Comparison of ENCODE assay signal across 1 cellular context in genomic region chr1:197775282-197776262, GRCh38.
TF ChIP-seq lines count a peak whose summit lies in the region.

DENND1B (minus strand) TSS chr1:197775480; CDS start chr1:197775155, 325 bp downstream.

TF ChIP-seq in HEK293, 187 proteins besides CTCF, POLR2A, EP300 and RAD21 (continued from another document and continues in another):
- TF ChIP-seq ZBTB11 (tag by site-specific recombination; conservative IDR thresholded peaks at IDR 0.05; ENCODE audit: low read depth): no peak; the same call in none of the 2 replicates
- no peak for TF ChIP-seq ZNF596 (tag by site-specific recombination; IDR thresholded peaks at IDR 0.05)
- no peak; the same call in 1 of the 2 replicates for TF ChIP-seq ZBTB10 (tag by site-specific recombination; IDR thresholded peaks at IDR 0.05)
- TF ChIP-seq, protein P1, sequence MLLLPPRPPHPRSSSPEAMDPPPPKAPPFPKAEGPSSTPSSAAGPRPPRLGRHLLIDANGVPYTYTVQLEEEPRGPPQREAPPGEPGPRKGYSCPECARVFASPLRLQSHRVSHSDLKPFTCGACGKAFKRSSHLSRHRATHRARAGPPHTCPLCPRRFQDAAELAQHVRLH (tag by site-specific recombination; IDR thresholded peaks at IDR 0.05): no peak
- TF ChIP-seq ZNF157 (tag by site-specific recombination; IDR thresholded peaks at IDR 0.05): no peak
- TF ChIP-seq ZNF555 (tag by site-specific recombination; conservative IDR thresholded peaks at IDR 0.05): no peak
- TF ChIP-seq, protein P2, sequence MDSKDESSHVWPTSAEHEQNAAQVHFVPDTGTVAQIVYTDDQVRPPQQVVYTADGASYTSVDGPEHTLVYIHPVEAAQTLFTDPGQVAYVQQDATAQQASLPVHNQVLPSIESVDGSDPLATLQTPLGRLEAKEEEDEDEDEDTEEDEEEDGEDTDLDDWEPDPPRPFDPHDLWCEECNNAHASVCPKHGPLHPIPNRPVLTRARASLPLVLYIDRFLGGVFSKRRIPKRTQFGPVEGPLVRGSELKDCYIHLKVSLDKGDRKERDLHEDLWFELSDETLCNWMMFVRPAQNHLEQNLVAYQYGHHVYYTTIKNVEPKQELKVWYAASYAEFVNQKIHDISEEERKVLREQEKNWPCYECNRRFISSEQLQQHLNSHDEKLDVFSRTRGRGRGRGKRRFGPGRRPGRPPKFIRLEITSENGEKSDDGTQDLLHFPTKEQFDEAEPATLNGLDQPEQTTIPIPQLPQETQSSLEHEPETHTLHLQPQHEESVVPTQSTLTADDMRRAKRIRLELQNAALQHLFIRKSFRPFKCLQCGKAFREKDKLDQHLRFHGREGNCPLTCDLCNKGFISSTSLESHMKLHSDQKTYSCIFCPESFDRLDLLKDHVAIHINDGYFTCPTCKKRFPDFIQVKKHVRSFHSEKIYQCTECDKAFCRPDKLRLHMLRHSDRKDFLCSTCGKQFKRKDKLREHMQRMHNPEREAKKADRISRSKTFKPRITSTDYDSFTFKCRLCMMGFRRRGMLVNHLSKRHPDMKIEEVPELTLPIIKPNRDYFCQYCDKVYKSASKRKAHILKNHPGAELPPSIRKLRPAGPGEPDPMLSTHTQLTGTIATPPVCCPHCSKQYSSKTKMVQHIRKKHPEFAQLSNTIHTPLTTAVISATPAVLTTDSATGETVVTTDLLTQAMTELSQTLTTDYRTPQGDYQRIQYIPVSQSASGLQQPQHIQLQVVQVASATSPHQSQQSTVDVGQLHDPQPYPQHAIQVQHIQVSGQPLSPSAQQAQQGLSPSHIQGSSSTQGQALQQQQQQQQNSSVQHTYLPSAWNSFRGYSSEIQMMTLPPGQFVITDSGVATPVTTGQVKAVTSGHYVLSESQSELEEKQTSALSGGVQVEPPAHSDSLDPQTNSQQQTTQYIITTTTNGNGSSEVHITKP (tag by site-specific recombination; IDR thresholded peaks at IDR 0.05): peak; percentile 98
- no peak for TF ChIP-seq ZNF132 (tag by site-specific recombination; IDR thresholded peaks at IDR 0.05; ENCODE audit: borderline replicate concordance)
- TF ChIP-seq GLI4 (tag by site-specific recombination; IDR thresholded peaks at IDR 0.05): no peak
- no peak for TF ChIP-seq ZFP69B (tag by site-specific recombination; IDR thresholded peaks at IDR 0.05)
- TF ChIP-seq ZNF394 (tag by site-specific recombination; IDR thresholded peaks at IDR 0.05; ENCODE audit: borderline replicate concordance): no peak
- TF ChIP-seq ZNF302 (tag by site-specific recombination; IDR thresholded peaks at IDR 0.05; ENCODE audit: low read depth): no peak
- no peak for TF ChIP-seq TCF7L2 (IDR thresholded peaks at IDR 0.05; ENCODE audit: borderline replicate concordance, low read depth, low read length)
- TF ChIP-seq ZNF670 (tag by site-specific recombination; IDR thresholded peaks at IDR 0.05; ENCODE audit: low read depth): no peak
- TF ChIP-seq ZNF391 (tag by site-specific recombination; IDR thresholded peaks at IDR 0.05; ENCODE audit: borderline replicate concordance, low read depth): no peak
- TF ChIP-seq ZNF624 (tag by site-specific recombination; IDR thresholded peaks at IDR 0.05): no peak
- TF ChIP-seq ZBTB26 (tag by site-specific recombination; optimal IDR thresholded peaks at IDR 0.05): peak; percentile 96
- 0 out of 2 replicates have a peak, but pooled peaks have one; percentile 7 for TF ChIP-seq BCL11B (tag by site-specific recombination; IDR thresholded peaks at IDR 0.05; ENCODE audit: low read depth)
- TF ChIP-seq ZNF10 (tag by site-specific recombination; IDR thresholded peaks at IDR 0.05): peak; percentile 30; the same call in 1 of the 2 replicates
- TF ChIP-seq ZNF510 (tag by site-specific recombination; IDR thresholded peaks at IDR 0.05; ENCODE audit: insufficient replicate concordance): no peak
- no peak for TF ChIP-seq RBAK (tag by site-specific recombination; IDR thresholded peaks at IDR 0.05)
- no peak for TF ChIP-seq ATF2 (tag by site-specific recombination; IDR thresholded peaks at IDR 0.05; ENCODE audit: low read depth)
- no peak for TF ChIP-seq ELK4 (IDR thresholded peaks at IDR 0.05; ENCODE audit: borderline replicate concordance, low read depth, low read length)
- TF ChIP-seq ZNF274 (IDR thresholded peaks at IDR 0.05; ENCODE audit: low read length): no peak
- TF ChIP-seq ZNF274 (tag by site-specific recombination; IDR thresholded peaks at IDR 0.05; ENCODE audit: borderline replicate concordance): no peak
- no peak for TF ChIP-seq YY1 (tag by site-specific recombination; IDR thresholded peaks at IDR 0.05)
- no peak for TF ChIP-seq ZNF791 (tag by site-specific recombination; IDR thresholded peaks at IDR 0.05)
- no peak for TF ChIP-seq ZNF626 (tag by site-specific recombination; IDR thresholded peaks at IDR 0.05)
- no peak for TF ChIP-seq ZNF223 (tag by site-specific recombination; IDR thresholded peaks at IDR 0.05)
- TF ChIP-seq ZNF114 (tag by site-specific recombination; IDR thresholded peaks at IDR 0.05): no peak
- TF ChIP-seq, protein P3, sequence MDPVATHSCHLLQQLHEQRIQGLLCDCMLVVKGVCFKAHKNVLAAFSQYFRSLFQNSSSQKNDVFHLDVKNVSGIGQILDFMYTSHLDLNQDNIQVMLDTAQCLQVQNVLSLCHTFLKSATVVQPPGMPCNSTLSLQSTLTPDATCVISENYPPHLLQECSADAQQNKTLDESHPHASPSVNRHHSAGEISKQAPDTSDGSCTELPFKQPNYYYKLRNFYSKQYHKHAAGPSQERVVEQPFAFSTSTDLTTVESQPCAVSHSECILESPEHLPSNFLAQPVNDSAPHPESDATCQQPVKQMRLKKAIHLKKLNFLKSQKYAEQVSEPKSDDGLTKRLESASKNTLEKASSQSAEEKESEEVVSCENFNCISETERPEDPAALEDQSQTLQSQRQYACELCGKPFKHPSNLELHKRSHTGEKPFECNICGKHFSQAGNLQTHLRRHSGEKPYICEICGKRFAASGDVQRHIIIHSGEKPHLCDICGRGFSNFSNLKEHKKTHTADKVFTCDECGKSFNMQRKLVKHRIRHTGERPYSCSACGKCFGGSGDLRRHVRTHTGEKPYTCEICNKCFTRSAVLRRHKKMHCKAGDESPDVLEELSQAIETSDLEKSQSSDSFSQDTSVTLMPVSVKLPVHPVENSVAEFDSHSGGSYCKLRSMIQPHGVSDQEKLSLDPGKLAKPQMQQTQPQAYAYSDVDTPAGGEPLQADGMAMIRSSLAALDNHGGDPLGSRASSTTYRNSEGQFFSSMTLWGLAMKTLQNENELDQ (tag by site-specific recombination; IDR thresholded peaks at IDR 0.05; ENCODE audit: low read depth): no peak
- TF ChIP-seq SP2 (tag by site-specific recombination; IDR thresholded peaks at IDR 0.05): peak; percentile 49
- TF ChIP-seq BCL6B (tag by site-specific recombination; IDR thresholded peaks at IDR 0.05): no peak
- TF ChIP-seq ZFP41 (tag by site-specific recombination; IDR thresholded peaks at IDR 0.05; ENCODE audit: borderline replicate concordance): no peak
- peak; percentile 3 for TF ChIP-seq ZNF692 (tag by site-specific recombination; IDR thresholded peaks at IDR 0.05)
- TF ChIP-seq ZNF473 (tag by site-specific recombination; IDR thresholded peaks at IDR 0.05): no peak
- TF ChIP-seq SETDB1 (IDR thresholded peaks at IDR 0.05; ENCODE audit: insufficient read length, low read length): no peak
- no peak for TF ChIP-seq ZNF792 (tag by site-specific recombination; IDR thresholded peaks at IDR 0.05)
- TF ChIP-seq ZNF585B (tag by site-specific recombination; IDR thresholded peaks at IDR 0.05): no peak
- no peak for TF ChIP-seq ZNF266 (tag by site-specific recombination; IDR thresholded peaks at IDR 0.05; ENCODE audit: low read depth)
- TF ChIP-seq ZNF146 (tag by site-specific recombination; IDR thresholded peaks at IDR 0.05): no peak
- TF ChIP-seq ZNF530 (tag by site-specific recombination; IDR thresholded peaks at IDR 0.05; ENCODE audit: low read depth): no peak
- TF ChIP-seq SP3 (tag by site-specific recombination; IDR thresholded peaks at IDR 0.05): no peak
- no peak for TF ChIP-seq ZNF621 (tag by site-specific recombination; IDR thresholded peaks at IDR 0.05)
